ENCODE assay signal across 21 cellular contexts in the genomic region with DNA sequence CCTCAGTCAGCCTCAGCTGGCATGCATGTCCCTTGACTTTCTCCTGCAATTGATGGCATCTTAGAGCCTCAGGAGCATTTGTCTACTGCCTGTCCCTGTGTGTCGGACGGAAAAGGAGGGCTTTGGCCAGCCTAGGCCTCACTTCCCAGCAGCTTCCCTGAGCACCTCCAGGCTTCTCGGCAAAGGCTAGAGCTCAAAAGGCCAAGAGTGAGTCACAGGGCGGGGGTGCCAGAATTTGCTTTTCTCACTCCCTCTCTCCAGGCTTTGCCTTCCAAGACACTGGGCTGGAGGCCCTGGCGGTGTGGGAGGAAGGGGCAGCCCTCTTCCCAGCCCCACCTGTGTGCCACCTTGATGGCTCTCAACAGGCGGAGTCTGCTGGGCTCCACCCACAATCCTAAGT.
DNase-seq lines count a peak whose midpoint lies in the region; ATAC-seq, FAIRE-seq and TF ChIP-seq lines count a peak whose summit lies in the region.
"Had no signal": no experiment of that assay in that cellular context is flagged by ENCODE, and none has a peak within 500 bp of the region (broad histone marks: within the 10 kb centered on the region; RNA-seq: fewer than 3 reads in every experiment).

No MANE protein-coding gene starts in this region.

- H3K4me3 ChIP-seq in bronchial epithelial cell (ENCODE audit: low read depth, low read length) (no peak overlapping the region), heart right ventricle (no peak overlapping the region), psoas muscle (no peak overlapping the region)
- H3K4me3 ChIP-seq: testis had no signal

- H3K36me3 ChIP-seq in bronchial epithelial cell (ENCODE audit: control insufficient read depth, insufficient read depth, low read length): no peaks in the 10 kb centered on the region
- no peaks in the 10 kb centered on the region for H3K36me3 ChIP-seq in heart right ventricle
- no peaks in the 10 kb centered on the region for H3K36me3 ChIP-seq in psoas muscle (ENCODE audit: insufficient read depth in 1 of 2, low read depth in 1 of 2)

- WGBS in heart right ventricle, 2 donors: 81 to 82% methylated on average over 6 of the region's 6 CpGs
- WGBS in psoas muscle, 3 donors: 72 to 78% (median 75%) methylated on average over 6 of the region's 6 CpGs

- H3K27ac ChIP-seq in heart right ventricle (peak overlapping the region in 5 of 10 donors; percentile 20 to 55 (median 34)), psoas muscle (no peak overlapping the region)
- H3K27ac ChIP-seq: testis had no signal

- H3K27me3 ChIP-seq in bronchial epithelial cell (ENCODE audit: control insufficient read depth, insufficient read depth, low read length): no peaks in the 10 kb centered on the region
- H3K27me3 ChIP-seq in heart right ventricle: no peaks in the 10 kb centered on the region
- no peaks in the 10 kb centered on the region for H3K27me3 ChIP-seq in psoas muscle (ENCODE audit: insufficient read depth in 3 of 3, low read length in 2 of 3)
- H3K27me3 ChIP-seq: testis had no signal

- intact Hi-C loops in heart right ventricle (cut with DNase I) (no loop called here), psoas muscle (cut with DNase I) (no loop called here)

- TF ChIP-seq CTCF in AG09319 (IDR thresholded peaks at IDR 0.05; ENCODE audit: low read depth, low read length): no peak
- no peak for TF ChIP-seq CTCF in bronchial epithelial cell (IDR thresholded peaks at IDR 0.05; ENCODE audit: insufficient read depth, low read length, severe bottlenecking)
- TF ChIP-seq CTCF in heart right ventricle (IDR thresholded peaks at IDR 0.05): no peak
- no peak for TF ChIP-seq CTCF in psoas muscle (IDR thresholded peaks at IDR 0.05)

- peak; percentile 69 to 96 (median 86) for ATAC-seq in heart right ventricle
- peak in 3 of 4 donors; percentile 52 to 69 (median 58) for ATAC-seq in psoas muscle
- no peak for ATAC-seq in HG02973 (IDR thresholded peaks at IDR 0.05; ENCODE audit: unreplicated experiment)
- ATAC-seq: activated T-cell treated with anti-CD3 and anti-CD28 coated beads, Interleukin-2, amount 50 U/mL, for 4 hours; naive thymus-derived CD8-positive, alpha-beta T cell had no signal

- FAIRE-seq in bronchial epithelial cell (lab: Jason Lieb, UNC): no peak
- FAIRE-seq: endometrium had no signal

- peaks cover 0 to 4% (median 0%) of the 10 kb centered on the region in 9 donors for H3K4me1 ChIP-seq in heart right ventricle
- no peaks in the 10 kb centered on the region for H3K4me1 ChIP-seq in psoas muscle
- H3K4me1 ChIP-seq: testis had no signal

- peak; percentile 8 for DNase-seq in AG09319 (ENCODE audit: extremely low read depth, low read depth)
- peak; percentile 15 for DNase-seq in bronchial epithelial cell (ENCODE audit: low read depth)
- DNase-seq in heart right ventricle: peak; percentile 54 to 59
- DNase-seq in psoas muscle: peak; percentile 78 to 82
- DNase-seq in activated gamma-delta T cell treated with Interleukin-2 at 50 U/mL for 16 hours: no peak
- DNase-seq in stimulated activated CD4-positive, alpha-beta T cell treated with anti-CD3 and anti-CD28 coated beads, Interleukin-4, amount 100 ng/mL, for 24 hours: no peak
- no peak for DNase-seq in NCI-H82 treated with DMSO at 0.1 percent for 48 hours (lab: John Stamatoyannopoulos, UW; ENCODE audit: unreplicated experiment)
- DNase-seq: activated CD4-positive, alpha-beta T cell treated with anti-CD3 and anti-CD28 coated beads, Interleukin-2, amount 50 U/mL, for 48 hours; activated naive CD8-positive, alpha-beta T cell treated with anti-CD3 and anti-CD28 coated beads, Interleukin-2, amount 10 ng/mL, durations not matched to agents 7 days and 5 days; activated T-cell treated with anti-CD3 and anti-CD28 coated beads, Interleukin-2, amount 50 U/mL, for 4 hours; CD4-positive, CD25-positive, alpha-beta regulatory T cell; cerebellar nuclear complex; DND-41; naive thymus-derived CD8-positive, alpha-beta T cell; NCI-H1930; NCI-H526; SK-N-SH; stimulated activated CD4-positive, alpha-beta T cell treated with anti-CD3 and anti-CD28 coated beads, Interleukin-2, amount 100 ng/mL, for 24 hours; testis had no signal

- H3K9me3 ChIP-seq in heart right ventricle (no peaks in the 10 kb centered on the region), psoas muscle (no peaks in the 10 kb centered on the region)
- H3K9me3 ChIP-seq: SK-N-SH, testis had no signal

Comparison
In these comparisons a context has a peak if more than half of its experiments do, and no peak if none do; other contexts are left out.
1. DNase-seq: peak in AG09319 (single experiment), bronchial epithelial cell (single experiment), heart right ventricle (2 of 2) and psoas muscle (2 of 2); none in activated gamma-delta T cell treated with Interleukin-2 at 50 U/mL for 16 hours (single experiment), stimulated activated CD4-positive, alpha-beta T cell treated with anti-CD3 and anti-CD28 coated beads, Interleukin-4, amount 100 ng/mL, for 24 hours (single experiment) and NCI-H82 treated with DMSO at 0.1 percent for 48 hours (single experiment).